ENCODE assay signal across 11 cellular contexts in genomic region chr3:46648096-46648495, GRCh38.
"Had no signal": no experiment of that assay in that cellular context is flagged by ENCODE, and none has a peak within 500 bp of the region (broad histone marks: within the 10 kb centered on the region; RNA-seq: fewer than 3 reads in every experiment).

No MANE protein-coding gene starts in this region.

- ATAC-seq: activated naive CD4-positive, alpha-beta T cell treated with anti-CD3 and anti-CD28 coated beads, Interleukin-2, amount 50 U/mL, for 72 hours; activated naive CD8-positive, alpha-beta T cell treated with anti-CD3 and anti-CD28 coated beads, Interleukin-2, amount 50 U/mL, for 24 hours; activated T-cell treated with anti-CD3 and anti-CD28 coated beads, Interleukin-2, amount 50 U/mL, for 4 hours; activated T-cell treated with anti-CD3 and anti-CD28 coated beads, Interleukin-2, amount 50 U/mL, for 72 hours; activated T-helper 17 cell treated with anti-CD3 and anti-CD28 coated beads, Interleukin-2, amount 50 U/mL, for 72 hours; body of pancreas had no signal

- H3K4me1 ChIP-seq: adrenal gland, ascending aorta, body of pancreas, breast epithelium had no signal

- H3K4me3 ChIP-seq: adrenal gland, ascending aorta, body of pancreas, breast epithelium, cardiac muscle cell had no signal

- H3K9me3 ChIP-seq: ascending aorta, body of pancreas had no signal

- H3K36me3 ChIP-seq: adrenal gland, ascending aorta, brain microvascular endothelial cell, breast epithelium, cardiac muscle cell had no signal

- H3K27ac ChIP-seq: adrenal gland, ascending aorta, body of pancreas, brain microvascular endothelial cell, breast epithelium, cardiac muscle cell had no signal
